ENCODE assay signal across 8 cellular contexts in the genomic region with DNA sequence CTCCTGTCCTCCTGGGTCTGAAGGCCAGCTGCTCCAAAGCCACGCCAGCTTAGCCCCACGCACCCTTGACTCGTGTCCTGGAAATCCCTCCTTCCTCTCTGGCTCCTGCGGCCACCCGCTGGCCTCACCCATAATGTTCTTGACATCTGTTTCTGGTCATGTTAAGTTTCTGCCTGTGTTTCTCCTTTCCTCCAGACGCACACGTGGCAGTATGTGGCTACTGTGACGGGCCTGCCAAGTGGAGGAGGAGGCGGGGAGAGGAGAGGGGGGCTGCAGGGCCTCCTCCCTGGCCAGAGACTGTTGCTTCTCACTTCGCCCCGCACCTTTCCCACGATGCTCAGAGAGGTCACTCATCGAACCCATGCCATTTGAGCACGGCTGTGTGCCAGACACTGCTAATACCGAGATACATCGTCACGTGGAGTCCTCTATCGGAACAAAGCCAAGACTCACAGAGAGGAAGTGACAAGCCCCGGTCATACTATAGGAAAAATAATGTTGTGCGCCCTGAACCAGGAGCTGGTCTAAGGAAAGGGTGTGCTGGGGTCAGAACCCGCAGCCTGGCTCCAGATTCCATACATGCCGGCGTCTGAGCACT. TPM values are rescaled to one million over a fixed set of nuclear protein-coding genes. Genes with fewer than 3 reads are reported as not detected.
DNase-seq lines count a peak whose midpoint lies in the region; ATAC-seq, FAIRE-seq and TF ChIP-seq lines count a peak whose summit lies in the region.

No MANE protein-coding gene starts in this region.

- CTCF ChIA-PET in HepG2 (lab: Yijun Ruan, JAX; ENCODE audit: low intra/inter-chr PET ratio, low total read pairs) = no interaction called here

- H2AFZ ChIP-seq in HepG2 (ENCODE audit: low read length) = no peak overlapping the region

- no peaks in the 10 kb centered on the region for H3K36me3 Mint-ChIP-seq in dendritic cell treated with granulocyte-macrophage colony-stimulating factor and Interleukin-4, amounts not matched to agents 40 ng/mL and 50 ng/mL, for 4 days (ENCODE audit: low read depth)

- TF ChIP-seq CTCF in liver (IDR thresholded peaks at IDR 0.05; ENCODE audit: low read depth, low read length, missing input control) (no peak), HepG2 (CRISPR knock-in tag; IDR thresholded peaks at IDR 0.05) (no peak)

- intact Hi-C loops in HepG2 (cut with micrococcal nuclease; ENCODE audit: unreplicated experiment) = no loop called here
- intact Hi-C loops in dendritic cell treated with granulocyte-macrophage colony-stimulating factor and Interleukin-4, amounts not matched to agents 40 ng/mL and 50 ng/mL, for 4 days (cut with micrococcal nuclease) = no loop called here

- 63% methylated on average over 23 of the region's 23 CpGs for WGBS in liver
- WGBS in HepG2 (ENCODE audit: low lambda C conversion rate) = 52% methylated on average over 15 of the region's 23 CpGs

- TF ChIP-seq RAD21 in liver (IDR thresholded peaks at IDR 0.05) (peak in 1 of 2 donors; percentile 18), HepG2 (CRISPR knock-in tag; IDR thresholded peaks at IDR 0.05) (no peak)

- DNase-seq in HepG2 (ENCODE audit: low spot score) (no peak), DMS53 treated with DMSO at 0.1 percent for 48 hours (lab: John Stamatoyannopoulos, UW; ENCODE audit: unreplicated experiment) (no peak), superior temporal gyrus (ENCODE audit: extremely low spot score) (no peak)

- POLR2A ChIA-PET in HepG2 (lab: Yijun Ruan, JAX) = no interaction called here

- no peaks in the 10 kb centered on the region for H4K20me1 ChIP-seq in HepG2 (ENCODE audit: insufficient read depth, low read length)

- peaks cover 9 to 32% (median 19%) of the 10 kb centered on the region in 4 donors for H3K4me1 ChIP-seq in liver (ENCODE audit: control insufficient read depth in 4 of 4, insufficient read depth in 4 of 4, low read length in 3 of 4)
- peaks cover 36% of the 10 kb centered on the region for H3K4me1 ChIP-seq in HepG2 (ENCODE audit: insufficient read depth, low read length)
- H3K4me1 ChIP-seq in muscle layer of colon (ENCODE audit: insufficient read depth, low read length) = peaks cover 33% of the 10 kb centered on the region

- peaks cover 39% of the 10 kb centered on the region for H3K4me1 Mint-ChIP-seq in dendritic cell treated with granulocyte-macrophage colony-stimulating factor and Interleukin-4, amounts not matched to agents 40 ng/mL and 50 ng/mL, for 4 days (ENCODE audit: low read depth)

- BruUV-seq in HepG2 (replicated peaks; lab: Mats Ljungman, UMichigan) = no TSS peak

- H3K79me2 ChIP-seq in HepG2 (ENCODE audit: insufficient read depth, low read length) = no peaks in the 10 kb centered on the region

- no peaks in the 10 kb centered on the region for H3K9me3 ChIP-seq in liver (ENCODE audit: control insufficient read depth in 4 of 4, low read length in 3 of 4)
- H3K9me3 ChIP-seq in HepG2 (ENCODE audit: low read length) = no peaks in the 10 kb centered on the region
- H3K9me3 ChIP-seq in muscle layer of colon (ENCODE audit: low read length) = no peaks in the 10 kb centered on the region

- ATAC-seq in HepG2 (no peak), HG02623 (IDR thresholded peaks at IDR 0.05; ENCODE audit: unreplicated experiment) (no peak), HG02970 (IDR thresholded peaks at IDR 0.05; ENCODE audit: low FRiP score, unreplicated experiment) (no peak)

- in situ Hi-C loops in HepG2 (cut with HindIII; ENCODE audit: extremely low pct_ligation_motif_present, low pct_unique_long_range_greater_than_20kb) = no loop called here

- FAIRE-seq in HepG2 (lab: Jason Lieb, UNC) = no peak

- peak overlapping the region; percentile 86 for H3K27ac Mint-ChIP-seq in dendritic cell treated with granulocyte-macrophage colony-stimulating factor and Interleukin-4, amounts not matched to agents 40 ng/mL and 50 ng/mL, for 4 days

- H3K4me3 Mint-ChIP-seq in dendritic cell treated with granulocyte-macrophage colony-stimulating factor and Interleukin-4, amounts not matched to agents 40 ng/mL and 50 ng/mL, for 4 days = peak overlapping the region; percentile 53

- TF ChIP-seq EP300 in HepG2 (IDR thresholded peaks at IDR 0.05; ENCODE audit: low read depth in 2 of 2, low read length in 2 of 2) = no peak
- no peak for TF ChIP-seq EP300 in HepG2 (CRISPR knock-in tag; IDR thresholded peaks at IDR 0.05; ENCODE audit: borderline replicate concordance)

- H3K4me3 ChIP-seq in liver (ENCODE audit: low read depth in 1 of 3, low read length in 3 of 3) (no peak overlapping the region), HepG2 (replicated peaks in 1 of 3; ENCODE audit: insufficient read depth in 1 of 3, low read depth in 2 of 3, low read length in 3 of 3) (no peak overlapping the region), muscle layer of colon (ENCODE audit: low read depth in 1 of 2, low read length in 2 of 2) (peak overlapping the region; percentile 8 to 12)

- H3K27me3 ChIP-seq in liver (ENCODE audit: control insufficient read depth in 4 of 4, insufficient read depth in 4 of 4, low read length in 3 of 4) = no peaks in the 10 kb centered on the region
- H3K27me3 ChIP-seq in HepG2 (ENCODE audit: control insufficient read depth in 1 of 2, insufficient read depth in 2 of 2, low read length in 2 of 2) = peaks cover 4 to 39% of the 10 kb centered on the region in 2 experiments
- no peaks in the 10 kb centered on the region for H3K27me3 ChIP-seq in muscle layer of colon (ENCODE audit: control insufficient read depth in 1 of 2, insufficient read depth in 2 of 2, low read length in 2 of 2)

- peak overlapping the region; percentile 49 to 62 for H3K27ac ChIP-seq in liver (ENCODE audit: low read depth in 1 of 2, low read length in 2 of 2)
- no peak overlapping the region for H3K27ac ChIP-seq in HepG2 (ENCODE audit: extremely low read length, insufficient read depth, low read length)
- no peak overlapping the region for H3K27ac ChIP-seq in muscle layer of colon (ENCODE audit: low read depth, low read length)

- H3K36me3 ChIP-seq in liver (ENCODE audit: control insufficient read depth in 4 of 4, insufficient read depth in 3 of 4, low read depth in 1 of 4, low read length in 3 of 4) = no peaks in the 10 kb centered on the region
- no peaks in the 10 kb centered on the region for H3K36me3 ChIP-seq in HepG2 (replicated peaks in 1 of 2; ENCODE audit: control insufficient read depth in 1 of 2, insufficient read depth in 2 of 2, low read length in 2 of 2)
- H3K36me3 ChIP-seq in muscle layer of colon (ENCODE audit: insufficient read depth, low read length) = no peaks in the 10 kb centered on the region

- H3K9me3 Mint-ChIP-seq in dendritic cell treated with granulocyte-macrophage colony-stimulating factor and Interleukin-4, amounts not matched to agents 40 ng/mL and 50 ng/mL, for 4 days = no peaks in the 10 kb centered on the region

- H3K4me2 ChIP-seq in HepG2 (ENCODE audit: low read depth, low read length) = no peak overlapping the region

- no peak for TF ChIP-seq POLR2A in HepG2 (IDR thresholded peaks at IDR 0.05; ENCODE audit: insufficient read depth in 1 of 2, low read depth in 2 of 2, low read length in 2 of 2)

- H3K27me3 Mint-ChIP-seq in dendritic cell treated with granulocyte-macrophage colony-stimulating factor and Interleukin-4, amounts not matched to agents 40 ng/mL and 50 ng/mL, for 4 days = peaks cover 25% of the 10 kb centered on the region

- H3K9ac ChIP-seq in liver (ENCODE audit: low read depth in 1 of 2, low read length in 2 of 2) (no peak overlapping the region), HepG2 (ENCODE audit: insufficient read depth, low read depth, low read length) (no peak overlapping the region), muscle layer of colon (ENCODE audit: low read length) (no peak overlapping the region)

RNA-seq across cellular contexts. Expression of a gene that starts 11.5 kb away (rescaled TPM):
- 1 to 10 TPM; 3.7 to 4.2 TPM for total RNA-seq in liver
- polyA plus RNA-seq in liver = 1 to 10 TPM; 3.1 to 4.5 TPM
- total RNA-seq in HepG2 (2016; rRNA removed; fragmentation: Illumina TruSeq; extraction: Trizol) = 1.5 and 2.7 TPM in 2 replicates
- total RNA-seq in HepG2 (2016; cell fraction: cytosol; rRNA removed; fragmentation: Illumina TruSeq; extraction: Trizol; ENCODE audit: low read depth) = 0.40 and 0.97 TPM in 2 replicates
- total RNA-seq in HepG2 (2016; cell fraction: insoluble cytoplasmic fraction; rRNA removed; fragmentation: Illumina TruSeq; extraction: Trizol) = 1.1 and 2.5 TPM in 2 replicates
- total RNA-seq in HepG2 (2016; cell fraction: membrane; rRNA removed; fragmentation: Illumina TruSeq; extraction: Trizol) = 1.7 and 1.8 TPM in 2 replicates
- total RNA-seq in HepG2 (2016; cell fraction: nucleus; rRNA removed; fragmentation: Illumina TruSeq; extraction: Trizol) = 4.5 and 5.3 TPM in 2 replicates
- 6.9 and 10.7 TPM in 2 replicates for polyA plus RNA-seq in HepG2 (2011; rRNA removed)
- 3.0 and 4.1 TPM in 2 replicates for polyA plus RNA-seq in HepG2 (2011; cell fraction: cytosol; rRNA removed)
- polyA plus RNA-seq in HepG2 (2011; cell fraction: nucleus; rRNA removed) = 39.8 and 43.2 TPM in 2 replicates
- 4.1 and 5.1 TPM in 2 replicates for polyA plus RNA-seq in HepG2 (2012)
- polyA plus RNA-seq in HepG2 (2016; cell fraction: cytosol; fragmentation: Illumina TruSeq; extraction: Trizol; ENCODE audit: low read depth) = 0.60 and 1.2 TPM in 2 replicates
- 1.7 and 1.9 TPM in 2 replicates for polyA plus RNA-seq in HepG2 (2016; cell fraction: insoluble cytoplasmic fraction; fragmentation: Illumina TruSeq; extraction: Trizol; ENCODE audit: low read depth)
- 1.6 and 1.8 TPM in 2 replicates for polyA plus RNA-seq in HepG2 (2016; cell fraction: membrane; fragmentation: Illumina TruSeq; extraction: Trizol; ENCODE audit: low read depth)
- polyA plus RNA-seq in HepG2 (2016; cell fraction: nucleus; fragmentation: Illumina TruSeq; extraction: Trizol; ENCODE audit: insufficient read depth, low read depth) = 8.4 and 10.3 TPM in 2 replicates
- 8.3 and 36.4 TPM in 2 replicates for polyA minus RNA-seq in HepG2 (2011; rRNA and poly(A)+ RNA removed; ENCODE audit: low replicate concordance)
- polyA minus RNA-seq in HepG2 (2011; cell fraction: cytosol; rRNA and poly(A)+ RNA removed) = 2.5 and 4.0 TPM in 2 replicates
- 18.0 and 21.3 TPM in 2 replicates for polyA minus RNA-seq in HepG2 (2011; cell fraction: nucleus; rRNA and poly(A)+ RNA removed)

RNA-seq across cellular contexts. Expression of a gene that starts 26.8 kb away (rescaled TPM):
- total RNA-seq in liver (1 to 10 TPM; 1.1 to 1.8 TPM), HepG2 (2016; rRNA removed; fragmentation: Illumina TruSeq; extraction: Trizol) (not detected in 2 replicates)
- polyA plus RNA-seq in liver (1 to 10 TPM; 1.3 TPM), HepG2 (2011; rRNA removed) (0.05 TPM in 1 of 2 replicates, not detected in the other)
- not detected in 2 replicates for total RNA-seq in HepG2 (2016; cell fraction: cytosol; rRNA removed; fragmentation: Illumina TruSeq; extraction: Trizol; ENCODE audit: low read depth)
- total RNA-seq in HepG2 (2016; cell fraction: insoluble cytoplasmic fraction; rRNA removed; fragmentation: Illumina TruSeq; extraction: Trizol) = not detected in 2 replicates
- not detected in 2 replicates for total RNA-seq in HepG2 (2016; cell fraction: membrane; rRNA removed; fragmentation: Illumina TruSeq; extraction: Trizol)
- not detected in 2 replicates for total RNA-seq in HepG2 (2016; cell fraction: nucleus; rRNA removed; fragmentation: Illumina TruSeq; extraction: Trizol)
- polyA plus RNA-seq in HepG2 (2011; cell fraction: cytosol; rRNA removed) = 0.10 TPM in 1 of 2 replicates, not detected in the other
- polyA plus RNA-seq in HepG2 (2011; cell fraction: nucleus; rRNA removed) = 0.09 TPM in 1 of 2 replicates, not detected in the other
- 0.03 TPM in 1 of 2 replicates, not detected in the other for polyA plus RNA-seq in HepG2 (2012)
- polyA plus RNA-seq in HepG2 (2016; cell fraction: cytosol; fragmentation: Illumina TruSeq; extraction: Trizol; ENCODE audit: low read depth) = not detected in 2 replicates
- polyA plus RNA-seq in HepG2 (2016; cell fraction: insoluble cytoplasmic fraction; fragmentation: Illumina TruSeq; extraction: Trizol; ENCODE audit: low read depth) = not detected in 2 replicates
- polyA plus RNA-seq in HepG2 (2016; cell fraction: membrane; fragmentation: Illumina TruSeq; extraction: Trizol; ENCODE audit: low read depth) = not detected in 2 replicates
- not detected in 2 replicates for polyA plus RNA-seq in HepG2 (2016; cell fraction: nucleus; fragmentation: Illumina TruSeq; extraction: Trizol; ENCODE audit: insufficient read depth, low read depth)
- 0.06 TPM in 1 of 2 replicates, not detected in the other for polyA minus RNA-seq in HepG2 (2011; rRNA and poly(A)+ RNA removed; ENCODE audit: low replicate concordance)
- not detected in 2 replicates for polyA minus RNA-seq in HepG2 (2011; cell fraction: cytosol; rRNA and poly(A)+ RNA removed)
- not detected in 2 replicates for polyA minus RNA-seq in HepG2 (2011; cell fraction: nucleus; rRNA and poly(A)+ RNA removed)

RNA-seq across cellular contexts. Expression of a gene that starts 35.7 kb away (rescaled TPM):
- total RNA-seq in liver = under 1 TPM in 1 of 2 donors, not detected in 1; 0.19 TPM
- polyA plus RNA-seq in liver = not detected
- 0.39 and 0.64 TPM in 2 replicates for total RNA-seq in HepG2 (2016; rRNA removed; fragmentation: Illumina TruSeq; extraction: Trizol)
- 0.09 and 0.10 TPM in 2 replicates for total RNA-seq in HepG2 (2016; cell fraction: cytosol; rRNA removed; fragmentation: Illumina TruSeq; extraction: Trizol; ENCODE audit: low read depth)
- 0.39 and 0.49 TPM in 2 replicates for total RNA-seq in HepG2 (2016; cell fraction: insoluble cytoplasmic fraction; rRNA removed; fragmentation: Illumina TruSeq; extraction: Trizol)
- total RNA-seq in HepG2 (2016; cell fraction: membrane; rRNA removed; fragmentation: Illumina TruSeq; extraction: Trizol) = 0.25 and 0.38 TPM in 2 replicates
- 0.60 and 0.65 TPM in 2 replicates for total RNA-seq in HepG2 (2016; cell fraction: nucleus; rRNA removed; fragmentation: Illumina TruSeq; extraction: Trizol)
- 0.08 and 0.09 TPM in 2 replicates for polyA plus RNA-seq in HepG2 (2011; rRNA removed)
- 0.07 and 0.09 TPM in 2 replicates for polyA plus RNA-seq in HepG2 (2011; cell fraction: cytosol; rRNA removed)
- 0.21 and 0.35 TPM in 2 replicates for polyA plus RNA-seq in HepG2 (2011; cell fraction: nucleus; rRNA removed)
- 0.04 and 0.05 TPM in 2 replicates for polyA plus RNA-seq in HepG2 (2012)
- polyA plus RNA-seq in HepG2 (2016; cell fraction: cytosol; fragmentation: Illumina TruSeq; extraction: Trizol; ENCODE audit: low read depth) = 0.06 and 0.11 TPM in 2 replicates
- 0.24 and 0.28 TPM in 2 replicates for polyA plus RNA-seq in HepG2 (2016; cell fraction: insoluble cytoplasmic fraction; fragmentation: Illumina TruSeq; extraction: Trizol; ENCODE audit: low read depth)
- 0.11 and 0.14 TPM in 2 replicates for polyA plus RNA-seq in HepG2 (2016; cell fraction: membrane; fragmentation: Illumina TruSeq; extraction: Trizol; ENCODE audit: low read depth)
- 0.53 and 0.95 TPM in 2 replicates for polyA plus RNA-seq in HepG2 (2016; cell fraction: nucleus; fragmentation: Illumina TruSeq; extraction: Trizol; ENCODE audit: insufficient read depth, low read depth)
- 0.07 and 0.30 TPM in 2 replicates for polyA minus RNA-seq in HepG2 (2011; rRNA and poly(A)+ RNA removed; ENCODE audit: low replicate concordance)
- polyA minus RNA-seq in HepG2 (2011; cell fraction: cytosol; rRNA and poly(A)+ RNA removed) = not detected in 2 replicates
- polyA minus RNA-seq in HepG2 (2011; cell fraction: nucleus; rRNA and poly(A)+ RNA removed) = 0.13 TPM in 1 of 2 replicates, not detected in the other

Comparison
In these comparisons a context has a peak if more than half of its experiments do, and no peak if none do; other contexts are left out.
1. H3K27ac ChIP-seq: peak in liver (2 of 2); none in HepG2 (single experiment) and muscle layer of colon (single experiment).
2. H3K4me3 ChIP-seq: peak in muscle layer of colon (2 of 2); none in liver (0 of 3) and HepG2 (0 of 3).